ENCODE assay signal across 8 cellular contexts in genomic region chr6:31826793-31827285, GRCh38. TPM values are rescaled to one million over a fixed set of nuclear protein-coding genes. Genes with fewer than 3 reads are reported as not detected.
DNase-seq lines count a peak whose midpoint lies in the region; ATAC-seq, FAIRE-seq and TF ChIP-seq lines count a peak whose summit lies in the region.

No MANE protein-coding gene starts in this region.

- peak overlapping the region; percentile 91 for H3K27ac ChIP-seq in BLaER1
- peak overlapping the region; percentile 67 for H3K27ac ChIP-seq in OCI-LY7 (ENCODE audit: low read depth, low read length, poor library complexity, severe bottlenecking)
- H3K27ac ChIP-seq in GM12878 (ENCODE audit: control insufficient read depth, insufficient read depth): peak overlapping the region; percentile 87
- H3K27ac ChIP-seq in iPS-18a (ENCODE audit: low read length): peak overlapping the region; percentile 74
- H3K27ac ChIP-seq in skeletal muscle tissue (ENCODE audit: low read depth, low read length): peak overlapping the region; percentile 99

- RAD21 ChIA-PET in GM12878 (lab: Charles Lee; ENCODE audit: unreplicated experiment): interaction anchor here (0.8 to 2.4 kb wide), 19 partner anchors 9 to 332 kb away, joined by 3 to 53 read pairs (median 5); partner anchors contain the start of genes CLIC1, DDAH2, HSPA1A and HSPA1L

- TF ChIP-seq CTCF in OCI-LY7 (conservative IDR thresholded peaks at IDR 0.05; ENCODE audit: low read length): no peak; the same call in 1 of the 2 replicates
- TF ChIP-seq CTCF in GM12878 (IDR thresholded peaks at IDR 0.05 in 2 of 3, conservative IDR thresholded peaks at IDR 0.05 in 1 of 3; ENCODE audit: control insufficient read depth in 2 of 3, extremely low read depth in 1 of 3, insufficient read depth in 1 of 3, low read depth in 3 of 3, low read length in 3 of 3): no peak

- POLR2A ChIA-PET in OCI-LY7 (lab: Charles Lee): interaction anchor here (0.6 to 2.2 kb wide), 13 partner anchors 12 to 240 kb away, joined by 3 to 14 read pairs (median 4); partner anchors contain the start of genes ABHD16A, CLIC1, GPANK1 and LSM2
- POLR2A ChIA-PET in GM12878 (lab: Charles Lee): interaction anchor here (0.7 to 11.3 kb wide), 24 partner anchors 9 to 366 kb away, joined by 3 to 158 read pairs (median 4); partner anchors contain the start of genes ABHD16A, BAG6, CLIC1 and GPSM3

- no peaks in the 10 kb centered on the region for H3K9me2 ChIP-seq in OCI-LY7 (ENCODE audit: insufficient read depth, low read length)

- no peak for FAIRE-seq in GM12878 (lab: Jason Lieb, UNC)

- H3K4me2 ChIP-seq in BLaER1: peak overlapping the region; percentile 96
- peak overlapping the region; percentile 91 for H3K4me2 ChIP-seq in OCI-LY7 (ENCODE audit: low read length)
- peak overlapping the region; percentile 86 for H3K4me2 ChIP-seq in GM12878 (ENCODE audit: control insufficient read depth, insufficient read depth)

- DNase-seq in OCI-LY7 (ENCODE audit: low spot score): no peak
- DNase-seq in GM12878 (ENCODE audit: low read depth, low spot score): no peak
- no peak for DNase-seq in DMS153 (lab: John Stamatoyannopoulos, UW)
- no peak for DNase-seq in NCI-H128 (lab: John Stamatoyannopoulos, UW; ENCODE audit: unreplicated experiment)

- no peaks in the 10 kb centered on the region for H3K36me3 ChIP-seq in BLaER1
- H3K36me3 ChIP-seq in OCI-LY7 (ENCODE audit: insufficient read depth, low read length): no peaks in the 10 kb centered on the region
- no peaks in the 10 kb centered on the region for H3K36me3 ChIP-seq in GM12878 (ENCODE audit: control insufficient read depth in 2 of 2, insufficient read depth in 2 of 2, low read length in 1 of 2)
- H3K36me3 ChIP-seq in iPS-18a (ENCODE audit: control insufficient read depth, low read depth, low read length): no peaks in the 10 kb centered on the region
- H3K36me3 ChIP-seq in skeletal muscle tissue (ENCODE audit: control insufficient read depth in 3 of 3, insufficient read depth in 3 of 3, low read length in 3 of 3): no peaks in the 10 kb centered on the region

- H3K4me1 ChIP-seq in BLaER1: peaks cover 45% of the 10 kb centered on the region
- peaks cover 47% of the 10 kb centered on the region for H3K4me1 ChIP-seq in OCI-LY7 (ENCODE audit: insufficient read depth, low read length, poor library complexity, severe bottlenecking)
- H3K4me1 ChIP-seq in GM12878 (ENCODE audit: control insufficient read depth, insufficient read depth, low read length): peaks cover 12% of the 10 kb centered on the region
- peaks cover 21% of the 10 kb centered on the region for H3K4me1 ChIP-seq in iPS-18a (ENCODE audit: control insufficient read depth, low read depth, low read length)
- H3K4me1 ChIP-seq in skeletal muscle tissue (ENCODE audit: control insufficient read depth in 3 of 3, insufficient read depth in 3 of 3, low read length in 3 of 3): peaks cover 28 to 34% (median 31%) of the 10 kb centered on the region in 3 donors

- peak overlapping the region; percentile 59; the same call in 1 of the 2 replicates for H2AFZ ChIP-seq in OCI-LY7 (ENCODE audit: low read length)
- H2AFZ ChIP-seq in GM12878 (ENCODE audit: control insufficient read depth, low read depth, low read length): peak overlapping the region; percentile 88

- H3K4me3 ChIP-seq in BLaER1 (peak overlapping the region; percentile 75), OCI-LY7 (ENCODE audit: low read depth, low read length, poor library complexity, severe bottlenecking) (peak overlapping the region; percentile 76), GM12878 (peak overlapping the region; percentile 78), iPS-18a (ENCODE audit: low read length) (peak overlapping the region; percentile 60), skeletal muscle tissue (ENCODE audit: low read length in 3 of 3) (peak overlapping the region; percentile 80 to 94 (median 85))

- CTCF ChIA-PET in OCI-LY7 (lab: Charles Lee; ENCODE audit: unreplicated experiment): interaction anchor here (0.9 to 1.1 kb wide), 3 partner anchors 20 to 57 kb away, joined by 3 to 4 read pairs (median 3); no protein-coding TSS in a partner anchor
- CTCF ChIA-PET in GM12878 (lab: Yijun Ruan, JAX): interaction anchor here (0.6 to 2.6 kb wide), 15 partner anchors 13 to 285 kb away, joined by 3 to 13 read pairs (median 5); partner anchors contain the start of genes ATP6V1G2, CLIC1, DDAH2 and DDX39B

- intact Hi-C loops in OCI-LY7 (cut with micrococcal nuclease; ENCODE audit: unreplicated experiment) (loop anchor here (2.0 kb wide), 2 partner anchors 30 to 88 kb away; no protein-coding TSS in a partner anchor), GM12878 (cut with micrococcal nuclease; ENCODE audit: unreplicated experiment) (loop anchor here (2.0 to 10.0 kb wide), 3 partner anchors 52 to 98 kb away; partner anchors contain the start of genes DDAH2 and VWA7)

- no peak for TF ChIP-seq EP300 in GM12878 (IDR thresholded peaks at IDR 0.05; ENCODE audit: borderline replicate concordance in 1 of 2, control insufficient read depth in 1 of 2, low read depth in 2 of 2, low read length in 2 of 2)

- SMC1A ChIA-PET in GM12878 (lab: Charles Lee; ENCODE audit: uncharacterized antibody, unreplicated experiment): interaction anchor here (0.8 to 2.8 kb wide), 14 partner anchors 12 to 350 kb away, joined by 3 to 22 read pairs (median 5); partner anchors contain the start of genes ABHD16A, ATP6V1G2, CLIC1 and HSPA1A

- H3K27me3 ChIP-seq in BLaER1 (no peaks in the 10 kb centered on the region), GM12878 (replicated peaks in 1 of 2; ENCODE audit: control insufficient read depth in 2 of 2, insufficient read depth in 2 of 2, low read length in 1 of 2) (no peaks in the 10 kb centered on the region), iPS-18a (ENCODE audit: control insufficient read depth, insufficient read depth, low read length) (no peaks in the 10 kb centered on the region), skeletal muscle tissue (ENCODE audit: control insufficient read depth in 3 of 3, insufficient read depth in 3 of 3, low read length in 3 of 3) (no peaks in the 10 kb centered on the region)

- H3K79me2 ChIP-seq in OCI-LY7 (ENCODE audit: insufficient read depth, low read depth, low read length) (peaks cover 24% of the 10 kb centered on the region), GM12878 (ENCODE audit: control insufficient read depth, insufficient read depth, low read length) (peaks cover 28% of the 10 kb centered on the region)

- WGBS in GM12878 (ENCODE audit: insufficient coverage, insufficient replicate concordance, low lambda C conversion rate, missing lambda C conversion rate): 1% methylated on average over 13 of the region's 13 CpGs

- ATAC-seq in GM19324 (IDR thresholded peaks at IDR 0.05; ENCODE audit: low FRiP score, unreplicated experiment): peak; percentile 13
- peak; percentile 39 for ATAC-seq in GM12878

- no peak for TF ChIP-seq RAD21 in GM12878 (IDR thresholded peaks at IDR 0.05; ENCODE audit: insufficient read depth, low read depth, low read length)

- in situ Hi-C loops in GM12878 (cut with MboI): no loop called here

- TF ChIP-seq POLR2A in GM12878 (IDR thresholded peaks at IDR 0.05; ENCODE audit: low read depth, low read length): no peak; the same call in none of the 2 replicates

- TSS peak; percentile 97 for BruUV-seq in OCI-LY7 (replicated peaks; lab: Mats Ljungman, UMichigan)
- TSS peak; percentile 99 for BruUV-seq in GM12878 (replicated peaks; lab: Mats Ljungman, UMichigan)

- H3K9me3 ChIP-seq in BLaER1 (no peaks in the 10 kb centered on the region), OCI-LY7 (ENCODE audit: low read length) (no peaks in the 10 kb centered on the region), GM12878 (replicated peaks; ENCODE audit: control insufficient read depth, insufficient read depth, low read length) (no peaks in the 10 kb centered on the region), iPS-18a (ENCODE audit: control insufficient read depth, low read depth, low read length) (no peaks in the 10 kb centered on the region), skeletal muscle tissue (ENCODE audit: control insufficient read depth in 3 of 3, low read length in 3 of 3) (no peaks in the 10 kb centered on the region)

- peak overlapping the region; percentile 79 for H3K9ac ChIP-seq in BLaER1
- H3K9ac ChIP-seq in GM12878 (ENCODE audit: control insufficient read depth, insufficient read depth, low read length): peak overlapping the region; percentile 83
- peak overlapping the region; percentile 61 for H3K9ac ChIP-seq in iPS-18a (ENCODE audit: low read length)
- peak overlapping the region; percentile 93 to 98 (median 97) for H3K9ac ChIP-seq in skeletal muscle tissue (ENCODE audit: low read depth in 1 of 3, low read length in 3 of 3)

- H4K20me1 ChIP-seq in BLaER1 (no peaks in the 10 kb centered on the region), OCI-LY7 (ENCODE audit: insufficient read depth, low read length) (no peaks in the 10 kb centered on the region), GM12878 (ENCODE audit: control insufficient read depth, insufficient read depth) (no peaks in the 10 kb centered on the region)

RNA-seq across cellular contexts. Expression of gene HSPA1B, which starts 0.7 kb away (rescaled TPM):
- total RNA-seq in OCI-LY7 (2014; rRNA removed; shearing (Covaris generic)): 160 and 177 TPM in 2 replicates
- total RNA-seq in OCI-LY7 (2022) (40.1 and 60.9 TPM in 2 replicates), GM12878 (2014; rRNA removed) (23.5 and 24.0 TPM in 2 replicates), GM12878 (2014; rRNA removed; fragmentation: Illumina TruSeq; extraction: Trizol) (5.9 and 8.1 TPM in 2 replicates), GM12878 (2021) (27.2 and 29.3 TPM in 2 replicates), skeletal muscle tissue (117 TPM)
- total RNA-seq in GM12878 (2013; cell fraction: nucleolus; rRNA removed): 55.2 and 66.8 TPM in 2 replicates
- 8.8 TPM for polyA plus RNA-seq in GM12878 (2011; ENCODE audit: low read depth)
- polyA plus RNA-seq in GM12878 (2011; rRNA removed) (5.1 and 12.8 TPM in 2 replicates), GM12878 (2014; fragmentation: Illumina TruSeq; extraction: Trizol) (1.00 and 4.6 TPM in 2 replicates), GM12878 (2014; fragmentation: Nextera tagmentation; extraction: Ambion mirVana) (under 1 TPM; 0.11 to 0.33 TPM), GM12878 (2014; rRNA removed) (12.7 and 17.7 TPM in 2 replicates), GM12878 (2016; fragmentation: Nextera tagmentation; extraction: Ambion mirVana) (10 to 100 TPM; 39.1 to 40.5 TPM)
- 11.5 and 13.7 TPM in 2 replicates for polyA plus RNA-seq in GM12878 (2011; cell fraction: cytosol; rRNA removed)
- 42.5 and 57.1 TPM in 2 replicates for polyA plus RNA-seq in GM12878 (2011; cell fraction: nucleus; rRNA removed)
- 20.1 and 23.6 TPM in 2 replicates for polyA plus RNA-seq in GM12878 (2012)
- 14.0 and 14.9 TPM in 2 replicates for polyA minus RNA-seq in GM12878 (2011; rRNA and poly(A)+ RNA removed)
- polyA minus RNA-seq in GM12878 (2011; cell fraction: cytosol; rRNA and poly(A)+ RNA removed): 14.2 and 14.9 TPM in 2 replicates
- 45.8 and 51.9 TPM in 2 replicates for polyA minus RNA-seq in GM12878 (2011; cell fraction: nucleus; rRNA and poly(A)+ RNA removed)

RNA-seq across cellular contexts. Expression of gene HSPA1A, which starts 11.5 kb away (rescaled TPM):
- 0.22 and 0.41 TPM in 2 replicates for total RNA-seq in OCI-LY7 (2014; rRNA removed; shearing (Covaris generic))
- total RNA-seq in OCI-LY7 (2022) (0.81 and 2.2 TPM in 2 replicates), GM12878 (2014; rRNA removed) (29.2 and 29.9 TPM in 2 replicates), GM12878 (2014; rRNA removed; fragmentation: Illumina TruSeq; extraction: Trizol) (10.9 and 12.3 TPM in 2 replicates), GM12878 (2021) (26.5 and 27.2 TPM in 2 replicates), skeletal muscle tissue (133 TPM)
- 47.6 and 52.7 TPM in 2 replicates for total RNA-seq in GM12878 (2013; cell fraction: nucleolus; rRNA removed)
- 7.5 TPM for polyA plus RNA-seq in GM12878 (2011; ENCODE audit: low read depth)
- polyA plus RNA-seq in GM12878 (2011; rRNA removed) (3.7 and 9.8 TPM in 2 replicates), GM12878 (2014; fragmentation: Illumina TruSeq; extraction: Trizol) (1.3 and 8.0 TPM in 2 replicates), GM12878 (2014; fragmentation: Nextera tagmentation; extraction: Ambion mirVana) (1 to 10 TPM in 1 of 2 experiments, under 1 TPM in 1; 0.29 to 1.3 TPM), GM12878 (2014; rRNA removed) (22.8 and 26.3 TPM in 2 replicates), GM12878 (2016; fragmentation: Nextera tagmentation; extraction: Ambion mirVana) (10 to 100 TPM; 51.1 to 51.8 TPM)
- 12.3 and 14.0 TPM in 2 replicates for polyA plus RNA-seq in GM12878 (2011; cell fraction: cytosol; rRNA removed)
- polyA plus RNA-seq in GM12878 (2011; cell fraction: nucleus; rRNA removed): 22.0 and 36.5 TPM in 2 replicates
- 10.5 and 14.8 TPM in 2 replicates for polyA plus RNA-seq in GM12878 (2012)
- polyA minus RNA-seq in GM12878 (2011; rRNA and poly(A)+ RNA removed): 7.6 and 8.8 TPM in 2 replicates
- 5.7 and 7.3 TPM in 2 replicates for polyA minus RNA-seq in GM12878 (2011; cell fraction: cytosol; rRNA and poly(A)+ RNA removed)
- polyA minus RNA-seq in GM12878 (2011; cell fraction: nucleus; rRNA and poly(A)+ RNA removed): 13.3 and 22.4 TPM in 2 replicates

RNA-seq across cellular contexts. Expression of gene HSPA1L, which starts 11.8 kb away (rescaled TPM):
- total RNA-seq in OCI-LY7 (2014; rRNA removed; shearing (Covaris generic)): 0.19 TPM in 1 of 2 replicates, not detected in the other
- total RNA-seq in OCI-LY7 (2022) (0.15 and 0.49 TPM in 2 replicates), GM12878 (2014; rRNA removed) (1.2 and 1.4 TPM in 2 replicates), GM12878 (2014; rRNA removed; fragmentation: Illumina TruSeq; extraction: Trizol) (1.4 and 1.6 TPM in 2 replicates), GM12878 (2021) (1.5 and 1.6 TPM in 2 replicates), skeletal muscle tissue (5.2 TPM)
- 0.66 and 1.0 TPM in 2 replicates for total RNA-seq in GM12878 (2013; cell fraction: nucleolus; rRNA removed)
- polyA plus RNA-seq in GM12878 (2011; ENCODE audit: low read depth): 0.67 TPM
- polyA plus RNA-seq in GM12878 (2011; rRNA removed) (1.8 and 1.9 TPM in 2 replicates), GM12878 (2014; fragmentation: Illumina TruSeq; extraction: Trizol) (1.5 and 1.6 TPM in 2 replicates), GM12878 (2014; fragmentation: Nextera tagmentation; extraction: Ambion mirVana) (under 1 TPM; 0.69 TPM), GM12878 (2014; rRNA removed) (1.4 and 1.6 TPM in 2 replicates), GM12878 (2016; fragmentation: Nextera tagmentation; extraction: Ambion mirVana) (1 to 10 TPM; 1.6 to 2.5 TPM)
- 1.1 TPM in 2 replicates for polyA plus RNA-seq in GM12878 (2011; cell fraction: cytosol; rRNA removed)
- polyA plus RNA-seq in GM12878 (2011; cell fraction: nucleus; rRNA removed): 0.82 and 1.1 TPM in 2 replicates
- 0.54 and 0.86 TPM in 2 replicates for polyA plus RNA-seq in GM12878 (2012)
- 1.3 and 1.4 TPM in 2 replicates for polyA minus RNA-seq in GM12878 (2011; rRNA and poly(A)+ RNA removed)
- 0.94 TPM in 1 of 2 replicates, not detected in the other for polyA minus RNA-seq in GM12878 (2011; cell fraction: cytosol; rRNA and poly(A)+ RNA removed)
- polyA minus RNA-seq in GM12878 (2011; cell fraction: nucleus; rRNA and poly(A)+ RNA removed): 0.29 and 0.36 TPM in 2 replicates

RNA-seq across cellular contexts. Expression of gene LSM2, which starts 20.1 kb away (rescaled TPM):
- total RNA-seq in OCI-LY7 (2014; rRNA removed; shearing (Covaris generic)): 65.2 and 78.4 TPM in 2 replicates
- total RNA-seq in OCI-LY7 (2022) (78.0 and 82.6 TPM in 2 replicates), GM12878 (2014; rRNA removed) (146 and 163 TPM in 2 replicates), GM12878 (2014; rRNA removed; fragmentation: Illumina TruSeq; extraction: Trizol) (97.1 and 99.1 TPM in 2 replicates), GM12878 (2021) (117 and 123 TPM in 2 replicates), skeletal muscle tissue (45.9 TPM)
- 5.2 and 7.8 TPM in 2 replicates for total RNA-seq in GM12878 (2013; cell fraction: nucleolus; rRNA removed)
- polyA plus RNA-seq in GM12878 (2011; ENCODE audit: low read depth): 82.2 TPM
- polyA plus RNA-seq in GM12878 (2011; rRNA removed) (81.9 and 101 TPM in 2 replicates), GM12878 (2014; fragmentation: Illumina TruSeq; extraction: Trizol) (116 and 131 TPM in 2 replicates), GM12878 (2014; fragmentation: Nextera tagmentation; extraction: Ambion mirVana) (100 to 1,000 TPM; 245 to 248 TPM), GM12878 (2014; rRNA removed) (143 and 165 TPM in 2 replicates), GM12878 (2016; fragmentation: Nextera tagmentation; extraction: Ambion mirVana) (100 to 1,000 TPM; 238 to 276 TPM)
- polyA plus RNA-seq in GM12878 (2011; cell fraction: cytosol; rRNA removed): 186 and 196 TPM in 2 replicates
- polyA plus RNA-seq in GM12878 (2011; cell fraction: nucleus; rRNA removed): 68.3 and 79.7 TPM in 2 replicates
- 82.7 and 97.0 TPM in 2 replicates for polyA plus RNA-seq in GM12878 (2012)
- polyA minus RNA-seq in GM12878 (2011; rRNA and poly(A)+ RNA removed): 102 and 120 TPM in 2 replicates
- 47.5 and 49.6 TPM in 2 replicates for polyA minus RNA-seq in GM12878 (2011; cell fraction: cytosol; rRNA and poly(A)+ RNA removed)
- 10.9 and 15.6 TPM in 2 replicates for polyA minus RNA-seq in GM12878 (2011; cell fraction: nucleus; rRNA and poly(A)+ RNA removed)

RNA-seq across cellular contexts. Expression of gene VARS1, which starts 31.3 kb away (rescaled TPM):
- total RNA-seq in OCI-LY7 (2014; rRNA removed; shearing (Covaris generic)): 47.0 and 51.2 TPM in 2 replicates
- total RNA-seq in OCI-LY7 (2022): 118 and 137 TPM in 2 replicates
- 71.4 and 80.0 TPM in 2 replicates for total RNA-seq in GM12878 (2013; cell fraction: nucleolus; rRNA removed)
- total RNA-seq in GM12878 (2014; rRNA removed): 61.4 and 90.1 TPM in 2 replicates
- 63.8 and 69.1 TPM in 2 replicates for total RNA-seq in GM12878 (2014; rRNA removed; fragmentation: Illumina TruSeq; extraction: Trizol)
- 232 and 243 TPM in 2 replicates for total RNA-seq in GM12878 (2021)
- 31.0 TPM for polyA plus RNA-seq in GM12878 (2011; ENCODE audit: low read depth)
- polyA plus RNA-seq in GM12878 (2011; rRNA removed): 11.3 and 15.8 TPM in 2 replicates
- 28.9 and 30.5 TPM in 2 replicates for polyA plus RNA-seq in GM12878 (2011; cell fraction: cytosol; rRNA removed)
- 193 and 303 TPM in 2 replicates for polyA plus RNA-seq in GM12878 (2011; cell fraction: nucleus; rRNA removed)
- polyA plus RNA-seq in GM12878 (2012): 42.8 and 46.7 TPM in 2 replicates
- polyA plus RNA-seq in GM12878 (2014; fragmentation: Illumina TruSeq; extraction: Trizol): 92.9 and 138 TPM in 2 replicates
- 1 to 10 TPM; 1.2 to 5.7 TPM for polyA plus RNA-seq in GM12878 (2014; fragmentation: Nextera tagmentation; extraction: Ambion mirVana)
- 71.3 and 92.5 TPM in 2 replicates for polyA plus RNA-seq in GM12878 (2014; rRNA removed)
- polyA plus RNA-seq in GM12878 (2016; fragmentation: Nextera tagmentation; extraction: Ambion mirVana): 100 to 1,000 TPM; 121 to 155 TPM
- polyA minus RNA-seq in GM12878 (2011; rRNA and poly(A)+ RNA removed): 35.0 and 60.0 TPM in 2 replicates
- polyA minus RNA-seq in GM12878 (2011; cell fraction: cytosol; rRNA and poly(A)+ RNA removed): 52.5 and 54.9 TPM in 2 replicates
- 42.4 and 91.2 TPM in 2 replicates for polyA minus RNA-seq in GM12878 (2011; cell fraction: nucleus; rRNA and poly(A)+ RNA removed)
- 42.3 TPM for total RNA-seq in skeletal muscle tissue
